ENCODE assay signal across 2 cellular contexts in the genomic region with DNA sequence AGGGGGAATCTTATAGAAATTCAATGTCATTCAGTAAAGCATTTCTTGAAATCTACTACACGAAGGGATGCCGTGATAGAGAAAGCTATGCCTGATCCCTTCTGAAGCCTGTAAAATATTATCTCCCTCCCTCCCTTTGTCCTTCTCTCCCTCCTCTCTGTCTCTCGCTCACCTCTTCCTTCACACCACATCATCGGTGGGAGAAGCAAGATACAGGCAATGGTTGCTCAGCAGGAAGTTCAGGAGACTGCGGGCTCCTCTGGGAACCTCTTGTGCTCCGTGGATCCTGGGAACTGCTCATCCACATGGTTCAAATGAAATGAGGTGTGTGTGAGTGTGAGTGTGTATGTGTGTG.
A peak's percentile ranks its signal among the peaks of the same experiment; 100 is the strongest.
TF ChIP-seq lines count a peak whose summit lies in the region.

No MANE protein-coding gene starts in this region.

TF ChIP-seq in HepG2, 621 proteins besides CTCF, POLR2A, EP300 and RAD21 (continued from another document):
- TF ChIP-seq CENPT (CRISPR knock-in tag; IDR thresholded peaks at IDR 0.05; ENCODE audit: low read depth) = no peak
- TF ChIP-seq PRDM10 (CRISPR knock-in tag; IDR thresholded peaks at IDR 0.05; ENCODE audit: low read depth) = peak; percentile 96
TF ChIP-seq in HepG2: peak in this region for 2.

TF ChIP-seq in WTC11, 78 proteins besides CTCF, POLR2A, EP300 and RAD21 (continued from another document):
- no peak for TF ChIP-seq PRDM15 (CRISPR knock-in tag; IDR thresholded peaks at IDR 0.05)
- no peak for TF ChIP-seq ATF6 (CRISPR knock-in tag; IDR thresholded peaks at IDR 0.05)
- TF ChIP-seq EMX1 (CRISPR knock-in tag; IDR thresholded peaks at IDR 0.05) = no peak
- no peak for TF ChIP-seq USF1 (CRISPR knock-in tag; IDR thresholded peaks at IDR 0.05)
- no peak for TF ChIP-seq ZNF121 (CRISPR knock-in tag; IDR thresholded peaks at IDR 0.05)
- no peak for TF ChIP-seq ZNF512 (CRISPR knock-in tag; IDR thresholded peaks at IDR 0.05; ENCODE audit: borderline replicate concordance)
- no peak for TF ChIP-seq ZNF671 (CRISPR knock-in tag; IDR thresholded peaks at IDR 0.05)
- TF ChIP-seq, protein P1, sequence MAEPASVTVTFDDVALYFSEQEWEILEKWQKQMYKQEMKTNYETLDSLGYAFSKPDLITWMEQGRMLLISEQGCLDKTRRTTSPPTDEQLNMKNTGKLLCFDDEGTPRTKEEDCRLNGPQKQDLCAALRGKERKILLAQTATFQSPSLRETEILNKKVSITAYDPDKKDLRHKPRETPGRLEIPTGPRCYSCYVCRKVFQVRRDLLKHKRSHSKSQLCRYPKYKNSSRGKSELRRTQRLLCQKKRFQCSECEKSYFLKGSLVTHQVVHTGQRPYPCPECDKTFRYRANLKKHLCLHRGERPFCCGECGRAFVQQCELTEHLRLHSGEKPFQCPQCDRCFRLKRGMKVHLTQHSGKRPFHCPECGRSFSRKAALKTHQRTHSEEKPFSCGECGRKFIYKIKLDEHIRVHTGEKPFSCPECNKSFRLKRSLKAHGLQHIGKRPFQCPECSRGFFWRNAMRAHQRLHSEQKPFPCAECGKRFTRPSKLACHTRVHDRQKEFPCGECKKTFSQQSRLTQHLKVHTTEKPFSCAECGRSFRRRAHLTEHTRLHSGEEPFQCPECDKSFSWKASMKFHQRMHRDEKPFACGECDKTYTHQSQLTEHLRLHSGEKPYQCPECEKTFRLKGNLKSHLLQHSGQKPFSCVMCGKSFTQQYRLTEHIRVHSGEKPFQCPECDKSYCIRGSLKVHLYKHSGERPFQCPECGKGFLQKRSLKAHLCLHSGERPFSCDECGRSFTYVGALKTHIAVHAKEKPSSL (CRISPR knock-in tag; conservative IDR thresholded peaks at IDR 0.05) = no peak
- no peak for TF ChIP-seq CBFB (CRISPR knock-in tag; IDR thresholded peaks at IDR 0.05; ENCODE audit: low read depth)
- no peak for TF ChIP-seq FOXP1 (CRISPR knock-in tag; IDR thresholded peaks at IDR 0.05; ENCODE audit: borderline replicate concordance)
- no peak for TF ChIP-seq ZNF317 (CRISPR knock-in tag; IDR thresholded peaks at IDR 0.05; ENCODE audit: borderline replicate concordance, low read depth)
- TF ChIP-seq TCF7 (CRISPR knock-in tag; IDR thresholded peaks at IDR 0.05; ENCODE audit: low read depth) = no peak
- TF ChIP-seq SOX15 (CRISPR knock-in tag; IDR thresholded peaks at IDR 0.05) = no peak
- no peak for TF ChIP-seq SMAD4 (CRISPR knock-in tag; IDR thresholded peaks at IDR 0.05)
TF ChIP-seq in WTC11: peak in this region for 0.
